ENCODE assay signal across 8 cellular contexts in genomic region chr7:40680657-40681056, GRCh38.
DNase-seq lines count a peak whose midpoint lies in the region; ATAC-seq and TF ChIP-seq lines count a peak whose summit lies in the region.

No MANE protein-coding gene starts in this region.

- H3K27me3 ChIP-seq in upper lobe of left lung, result no peaks in the 10 kb centered on the region

- intact Hi-C loops in Right ventricle myocardium inferior (cut with DNase I) (no loop called here), cardiac septum (cut with DNase I) (no loop called here)

- peak in 1 of 6 experiments; percentile 15 for TF ChIP-seq CTCF in upper lobe of left lung (IDR thresholded peaks at IDR 0.05)

- peak; percentile 42 for ATAC-seq in Right ventricle myocardium inferior
- ATAC-seq in HG02623 (IDR thresholded peaks at IDR 0.05; ENCODE audit: unreplicated experiment), result peak; percentile 97
- ATAC-seq in upper lobe of left lung (ENCODE audit: low FRiP score in 2 of 2), result no peak

- DNase-seq in Right ventricle myocardium inferior (ENCODE audit: missing footprints) (no peak), cardiac septum (ENCODE audit: low spot score) (no peak), NCI-H69 (lab: John Stamatoyannopoulos, UW) (peak; percentile 15), glomerular visceral epithelial cell (ENCODE audit: extremely low spot score) (peak; percentile 11), T1000 (lab: John Stamatoyannopoulos, UW) (no peak), globus pallidus (ENCODE audit: low spot score) (no peak), upper lobe of left lung (no peak)

- H3K27ac ChIP-seq in upper lobe of left lung, result no peak overlapping the region

- WGBS in upper lobe of left lung, 2 donors, result 79 to 96% methylated on average over 1 of the region's 1 CpG

- no peak for TF ChIP-seq EP300 in upper lobe of left lung (IDR thresholded peaks at IDR 0.05)

- no peaks in the 10 kb centered on the region for H3K4me1 ChIP-seq in upper lobe of left lung

- H3K36me3 ChIP-seq in upper lobe of left lung, result no peaks in the 10 kb centered on the region

- H3K9me3 ChIP-seq in upper lobe of left lung, result no peaks in the 10 kb centered on the region

- H3K4me3 ChIP-seq in upper lobe of left lung, result no peak overlapping the region

- TF ChIP-seq POLR2A in upper lobe of left lung (IDR thresholded peaks at IDR 0.05), result no peak

Comparison
In these comparisons a context has a peak if more than half of its experiments do, and no peak if none do; other contexts are left out.
1. ATAC-seq: peak in Right ventricle myocardium inferior (single experiment) and HG02623 (single experiment); none in upper lobe of left lung (0 of 2).
2. DNase-seq: peak in NCI-H69 (single experiment) and glomerular visceral epithelial cell (single experiment); none in Right ventricle myocardium inferior (single experiment), cardiac septum (single experiment), T1000 (single experiment), globus pallidus (single experiment) and upper lobe of left lung (0 of 2).